1 cellular context compared by ENCODE assay signal in the genomic region with DNA sequence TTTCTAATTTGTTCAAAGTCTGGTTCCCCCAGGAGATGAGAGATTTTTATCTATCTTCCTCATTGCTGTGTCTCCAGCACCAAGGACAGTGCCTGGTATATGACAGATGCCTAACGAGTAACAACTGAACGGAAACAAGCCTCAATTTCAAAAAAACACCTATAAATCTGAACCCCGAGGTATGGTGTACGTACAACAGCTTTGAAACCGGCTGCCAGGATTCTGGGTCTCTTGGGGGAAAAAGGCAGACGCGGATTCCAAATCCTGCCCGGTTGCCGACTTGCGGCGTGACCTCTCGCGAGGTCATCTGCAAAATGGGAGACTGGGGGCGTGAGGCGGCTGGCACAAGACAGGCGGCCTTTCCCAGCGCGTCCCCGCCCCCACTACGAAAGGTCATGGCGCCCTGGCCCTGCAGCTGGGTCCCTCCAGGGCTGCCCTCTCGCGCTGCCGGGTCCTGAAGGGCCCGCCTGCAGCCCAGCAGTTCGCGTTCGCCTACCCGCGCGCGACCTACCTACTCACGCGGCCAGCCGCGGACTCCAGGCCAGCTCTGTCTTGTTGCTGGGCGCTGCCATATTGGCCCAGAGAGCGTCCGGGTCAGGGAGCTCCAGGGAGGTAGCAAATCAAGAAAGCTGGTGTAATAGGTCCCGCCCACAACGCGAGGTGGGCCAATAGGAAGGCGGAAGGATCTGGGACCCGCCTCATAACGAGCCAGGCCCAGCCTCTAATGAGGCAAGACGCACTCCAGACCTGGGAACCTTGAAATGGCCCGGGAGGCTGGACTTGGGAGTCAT.
TF ChIP-seq lines count a peak whose summit lies in the region.

A gene with protein sequence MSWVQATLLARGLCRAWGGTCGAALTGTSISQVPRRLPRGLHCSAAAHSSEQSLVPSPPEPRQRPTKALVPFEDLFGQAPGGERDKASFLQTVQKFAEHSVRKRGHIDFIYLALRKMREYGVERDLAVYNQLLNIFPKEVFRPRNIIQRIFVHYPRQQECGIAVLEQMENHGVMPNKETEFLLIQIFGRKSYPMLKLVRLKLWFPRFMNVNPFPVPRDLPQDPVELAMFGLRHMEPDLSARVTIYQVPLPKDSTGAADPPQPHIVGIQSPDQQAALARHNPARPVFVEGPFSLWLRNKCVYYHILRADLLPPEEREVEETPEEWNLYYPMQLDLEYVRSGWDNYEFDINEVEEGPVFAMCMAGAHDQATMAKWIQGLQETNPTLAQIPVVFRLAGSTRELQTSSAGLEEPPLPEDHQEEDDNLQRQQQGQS (minus strand): TSS at position 584 of the 791 bp plus-strand sequence. CDS start 9,964 bp downstream, outside the sequence.

TF ChIP-seq in HepG2, 621 proteins besides CTCF, POLR2A, EP300 and RAD21 (continued from another document and continues in another):
- TF ChIP-seq, protein P1, sequence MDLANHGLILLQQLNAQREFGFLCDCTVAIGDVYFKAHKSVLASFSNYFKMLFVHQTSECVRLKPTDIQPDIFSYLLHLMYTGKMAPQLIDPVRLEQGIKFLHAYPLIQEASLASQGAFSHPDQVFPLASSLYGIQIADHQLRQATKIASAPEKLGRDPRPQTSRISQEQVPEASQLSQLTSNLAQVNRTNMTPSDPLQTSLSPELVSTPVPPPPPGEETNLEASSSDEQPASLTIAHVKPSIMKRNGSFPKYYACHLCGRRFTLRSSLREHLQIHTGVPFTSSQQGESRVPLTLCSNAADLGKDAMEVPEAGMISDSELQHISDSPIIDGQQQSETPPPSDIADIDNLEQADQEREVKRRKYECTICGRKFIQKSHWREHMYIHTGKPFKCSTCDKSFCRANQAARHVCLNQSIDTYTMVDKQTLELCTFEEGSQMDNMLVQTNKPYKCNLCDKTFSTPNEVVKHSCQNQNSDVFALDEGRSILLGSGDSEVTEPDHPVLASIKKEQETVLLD (CRISPR knock-in tag; IDR thresholded peaks at IDR 0.05; ENCODE audit: low read depth) = 0 out of 2 replicates have a peak, but pooled peaks have one; percentile 37
- no peak for TF ChIP-seq CENPX (CRISPR knock-in tag; IDR thresholded peaks at IDR 0.05)
- TF ChIP-seq RFX1 (IDR thresholded peaks at IDR 0.05) = no peak
- TF ChIP-seq, protein P2, sequence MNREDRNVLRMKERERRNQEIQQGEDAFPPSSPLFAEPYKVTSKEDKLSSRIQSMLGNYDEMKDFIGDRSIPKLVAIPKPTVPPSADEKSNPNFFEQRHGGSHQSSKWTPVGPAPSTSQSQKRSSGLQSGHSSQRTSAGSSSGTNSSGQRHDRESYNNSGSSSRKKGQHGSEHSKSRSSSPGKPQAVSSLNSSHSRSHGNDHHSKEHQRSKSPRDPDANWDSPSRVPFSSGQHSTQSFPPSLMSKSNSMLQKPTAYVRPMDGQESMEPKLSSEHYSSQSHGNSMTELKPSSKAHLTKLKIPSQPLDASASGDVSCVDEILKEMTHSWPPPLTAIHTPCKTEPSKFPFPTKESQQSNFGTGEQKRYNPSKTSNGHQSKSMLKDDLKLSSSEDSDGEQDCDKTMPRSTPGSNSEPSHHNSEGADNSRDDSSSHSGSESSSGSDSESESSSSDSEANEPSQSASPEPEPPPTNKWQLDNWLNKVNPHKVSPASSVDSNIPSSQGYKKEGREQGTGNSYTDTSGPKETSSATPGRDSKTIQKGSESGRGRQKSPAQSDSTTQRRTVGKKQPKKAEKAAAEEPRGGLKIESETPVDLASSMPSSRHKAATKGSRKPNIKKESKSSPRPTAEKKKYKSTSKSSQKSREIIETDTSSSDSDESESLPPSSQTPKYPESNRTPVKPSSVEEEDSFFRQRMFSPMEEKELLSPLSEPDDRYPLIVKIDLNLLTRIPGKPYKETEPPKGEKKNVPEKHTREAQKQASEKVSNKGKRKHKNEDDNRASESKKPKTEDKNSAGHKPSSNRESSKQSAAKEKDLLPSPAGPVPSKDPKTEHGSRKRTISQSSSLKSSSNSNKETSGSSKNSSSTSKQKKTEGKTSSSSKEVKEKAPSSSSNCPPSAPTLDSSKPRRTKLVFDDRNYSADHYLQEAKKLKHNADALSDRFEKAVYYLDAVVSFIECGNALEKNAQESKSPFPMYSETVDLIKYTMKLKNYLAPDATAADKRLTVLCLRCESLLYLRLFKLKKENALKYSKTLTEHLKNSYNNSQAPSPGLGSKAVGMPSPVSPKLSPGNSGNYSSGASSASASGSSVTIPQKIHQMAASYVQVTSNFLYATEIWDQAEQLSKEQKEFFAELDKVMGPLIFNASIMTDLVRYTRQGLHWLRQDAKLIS (CRISPR knock-in tag; IDR thresholded peaks at IDR 0.05) = no peak
- no peak for TF ChIP-seq REXO4 (CRISPR knock-in tag; IDR thresholded peaks at IDR 0.05; ENCODE audit: borderline replicate concordance)
- TF ChIP-seq AKAP8 (CRISPR knock-in tag; IDR thresholded peaks at IDR 0.05) = no peak
- TF ChIP-seq, protein P3, sequence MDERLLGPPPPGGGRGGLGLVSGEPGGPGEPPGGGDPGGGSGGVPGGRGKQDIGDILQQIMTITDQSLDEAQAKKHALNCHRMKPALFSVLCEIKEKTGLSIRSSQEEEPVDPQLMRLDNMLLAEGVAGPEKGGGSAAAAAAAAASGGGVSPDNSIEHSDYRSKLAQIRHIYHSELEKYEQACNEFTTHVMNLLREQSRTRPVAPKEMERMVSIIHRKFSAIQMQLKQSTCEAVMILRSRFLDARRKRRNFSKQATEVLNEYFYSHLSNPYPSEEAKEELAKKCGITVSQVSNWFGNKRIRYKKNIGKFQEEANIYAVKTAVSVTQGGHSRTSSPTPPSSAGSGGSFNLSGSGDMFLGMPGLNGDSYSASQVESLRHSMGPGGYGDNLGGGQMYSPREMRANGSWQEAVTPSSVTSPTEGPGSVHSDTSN (CRISPR knock-in tag; IDR thresholded peaks at IDR 0.05) = no peak
- TF ChIP-seq, protein P4, sequence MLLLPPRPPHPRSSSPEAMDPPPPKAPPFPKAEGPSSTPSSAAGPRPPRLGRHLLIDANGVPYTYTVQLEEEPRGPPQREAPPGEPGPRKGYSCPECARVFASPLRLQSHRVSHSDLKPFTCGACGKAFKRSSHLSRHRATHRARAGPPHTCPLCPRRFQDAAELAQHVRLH (CRISPR knock-in tag; IDR thresholded peaks at IDR 0.05; ENCODE audit: borderline replicate concordance, low read depth) = 0 out of 2 replicates have a peak, but pooled peaks have one; percentile 76
- no peak for TF ChIP-seq ZNF460 (CRISPR knock-in tag; IDR thresholded peaks at IDR 0.05; ENCODE audit: borderline replicate concordance)
- TF ChIP-seq PHF8 (CRISPR knock-in tag; IDR thresholded peaks at IDR 0.05) = peak; percentile 97
- TF ChIP-seq, protein P5, sequence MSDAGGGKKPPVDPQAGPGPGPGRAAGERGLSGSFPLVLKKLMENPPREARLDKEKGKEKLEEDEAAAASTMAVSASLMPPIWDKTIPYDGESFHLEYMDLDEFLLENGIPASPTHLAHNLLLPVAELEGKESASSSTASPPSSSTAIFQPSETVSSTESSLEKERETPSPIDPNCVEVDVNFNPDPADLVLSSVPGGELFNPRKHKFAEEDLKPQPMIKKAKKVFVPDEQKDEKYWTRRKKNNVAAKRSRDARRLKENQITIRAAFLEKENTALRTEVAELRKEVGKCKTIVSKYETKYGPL (CRISPR knock-in tag; IDR thresholded peaks at IDR 0.05) = no peak
- TF ChIP-seq RFX3 (CRISPR knock-in tag; IDR thresholded peaks at IDR 0.05) = no peak
- TF ChIP-seq, protein P6, sequence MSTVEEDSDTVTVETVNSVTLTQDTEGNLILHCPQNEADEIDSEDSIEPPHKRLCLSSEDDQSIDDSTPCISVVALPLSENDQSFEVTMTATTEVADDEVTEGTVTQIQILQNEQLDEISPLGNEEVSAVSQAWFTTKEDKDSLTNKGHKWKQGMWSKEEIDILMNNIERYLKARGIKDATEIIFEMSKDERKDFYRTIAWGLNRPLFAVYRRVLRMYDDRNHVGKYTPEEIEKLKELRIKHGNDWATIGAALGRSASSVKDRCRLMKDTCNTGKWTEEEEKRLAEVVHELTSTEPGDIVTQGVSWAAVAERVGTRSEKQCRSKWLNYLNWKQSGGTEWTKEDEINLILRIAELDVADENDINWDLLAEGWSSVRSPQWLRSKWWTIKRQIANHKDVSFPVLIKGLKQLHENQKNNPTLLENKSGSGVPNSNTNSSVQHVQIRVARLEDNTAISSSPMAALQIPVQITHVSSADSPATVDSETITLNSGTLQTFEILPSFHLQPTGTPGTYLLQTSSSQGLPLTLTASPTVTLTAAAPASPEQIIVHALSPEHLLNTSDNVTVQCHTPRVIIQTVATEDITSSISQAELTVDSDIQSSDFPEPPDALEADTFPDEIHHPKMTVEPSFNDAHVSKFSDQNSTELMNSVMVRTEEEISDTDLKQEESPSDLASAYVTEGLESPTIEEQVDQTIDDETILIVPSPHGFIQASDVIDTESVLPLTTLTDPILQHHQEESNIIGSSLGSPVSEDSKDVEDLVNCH (CRISPR knock-in tag; IDR thresholded peaks at IDR 0.05) = no peak
- 0 out of 2 replicates have a peak, but pooled peaks have one; percentile 29 for TF ChIP-seq MIXL1 (CRISPR knock-in tag; IDR thresholded peaks at IDR 0.05)
- TF ChIP-seq CHD4 (IDR thresholded peaks at IDR 0.05; ENCODE audit: borderline replicate concordance, low read length) = no peak
- peak; percentile 75; the same call in 1 of the 2 replicates for TF ChIP-seq ZNF768 (CRISPR knock-in tag; IDR thresholded peaks at IDR 0.05)
- TF ChIP-seq, protein P7, sequence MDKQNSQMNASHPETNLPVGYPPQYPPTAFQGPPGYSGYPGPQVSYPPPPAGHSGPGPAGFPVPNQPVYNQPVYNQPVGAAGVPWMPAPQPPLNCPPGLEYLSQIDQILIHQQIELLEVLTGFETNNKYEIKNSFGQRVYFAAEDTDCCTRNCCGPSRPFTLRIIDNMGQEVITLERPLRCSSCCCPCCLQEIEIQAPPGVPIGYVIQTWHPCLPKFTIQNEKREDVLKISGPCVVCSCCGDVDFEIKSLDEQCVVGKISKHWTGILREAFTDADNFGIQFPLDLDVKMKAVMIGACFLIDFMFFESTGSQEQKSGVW (CRISPR knock-in tag; IDR thresholded peaks at IDR 0.05; ENCODE audit: borderline replicate concordance) = no peak
- TF ChIP-seq AHR (CRISPR knock-in tag; IDR thresholded peaks at IDR 0.05) = no peak
- no peak for TF ChIP-seq ZNF550 (CRISPR knock-in tag; IDR thresholded peaks at IDR 0.05; ENCODE audit: borderline replicate concordance)
- TF ChIP-seq, protein P8, sequence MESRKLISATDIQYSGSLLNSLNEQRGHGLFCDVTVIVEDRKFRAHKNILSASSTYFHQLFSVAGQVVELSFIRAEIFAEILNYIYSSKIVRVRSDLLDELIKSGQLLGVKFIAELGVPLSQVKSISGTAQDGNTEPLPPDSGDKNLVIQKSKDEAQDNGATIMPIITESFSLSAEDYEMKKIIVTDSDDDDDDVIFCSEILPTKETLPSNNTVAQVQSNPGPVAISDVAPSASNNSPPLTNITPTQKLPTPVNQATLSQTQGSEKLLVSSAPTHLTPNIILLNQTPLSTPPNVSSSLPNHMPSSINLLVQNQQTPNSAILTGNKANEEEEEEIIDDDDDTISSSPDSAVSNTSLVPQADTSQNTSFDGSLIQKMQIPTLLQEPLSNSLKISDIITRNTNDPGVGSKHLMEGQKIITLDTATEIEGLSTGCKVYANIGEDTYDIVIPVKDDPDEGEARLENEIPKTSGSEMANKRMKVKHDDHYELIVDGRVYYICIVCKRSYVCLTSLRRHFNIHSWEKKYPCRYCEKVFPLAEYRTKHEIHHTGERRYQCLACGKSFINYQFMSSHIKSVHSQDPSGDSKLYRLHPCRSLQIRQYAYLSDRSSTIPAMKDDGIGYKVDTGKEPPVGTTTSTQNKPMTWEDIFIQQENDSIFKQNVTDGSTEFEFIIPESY (CRISPR knock-in tag; IDR thresholded peaks at IDR 0.05) = no peak
- TF ChIP-seq, protein P9, sequence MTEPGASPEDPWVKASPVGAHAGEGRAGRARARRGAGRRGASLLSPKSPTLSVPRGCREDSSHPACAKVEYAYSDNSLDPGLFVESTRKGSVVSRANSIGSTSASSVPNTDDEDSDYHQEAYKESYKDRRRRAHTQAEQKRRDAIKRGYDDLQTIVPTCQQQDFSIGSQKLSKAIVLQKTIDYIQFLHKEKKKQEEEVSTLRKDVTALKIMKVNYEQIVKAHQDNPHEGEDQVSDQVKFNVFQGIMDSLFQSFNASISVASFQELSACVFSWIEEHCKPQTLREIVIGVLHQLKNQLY (CRISPR knock-in tag; IDR thresholded peaks at IDR 0.05) = no peak
- TF ChIP-seq, protein P10, sequence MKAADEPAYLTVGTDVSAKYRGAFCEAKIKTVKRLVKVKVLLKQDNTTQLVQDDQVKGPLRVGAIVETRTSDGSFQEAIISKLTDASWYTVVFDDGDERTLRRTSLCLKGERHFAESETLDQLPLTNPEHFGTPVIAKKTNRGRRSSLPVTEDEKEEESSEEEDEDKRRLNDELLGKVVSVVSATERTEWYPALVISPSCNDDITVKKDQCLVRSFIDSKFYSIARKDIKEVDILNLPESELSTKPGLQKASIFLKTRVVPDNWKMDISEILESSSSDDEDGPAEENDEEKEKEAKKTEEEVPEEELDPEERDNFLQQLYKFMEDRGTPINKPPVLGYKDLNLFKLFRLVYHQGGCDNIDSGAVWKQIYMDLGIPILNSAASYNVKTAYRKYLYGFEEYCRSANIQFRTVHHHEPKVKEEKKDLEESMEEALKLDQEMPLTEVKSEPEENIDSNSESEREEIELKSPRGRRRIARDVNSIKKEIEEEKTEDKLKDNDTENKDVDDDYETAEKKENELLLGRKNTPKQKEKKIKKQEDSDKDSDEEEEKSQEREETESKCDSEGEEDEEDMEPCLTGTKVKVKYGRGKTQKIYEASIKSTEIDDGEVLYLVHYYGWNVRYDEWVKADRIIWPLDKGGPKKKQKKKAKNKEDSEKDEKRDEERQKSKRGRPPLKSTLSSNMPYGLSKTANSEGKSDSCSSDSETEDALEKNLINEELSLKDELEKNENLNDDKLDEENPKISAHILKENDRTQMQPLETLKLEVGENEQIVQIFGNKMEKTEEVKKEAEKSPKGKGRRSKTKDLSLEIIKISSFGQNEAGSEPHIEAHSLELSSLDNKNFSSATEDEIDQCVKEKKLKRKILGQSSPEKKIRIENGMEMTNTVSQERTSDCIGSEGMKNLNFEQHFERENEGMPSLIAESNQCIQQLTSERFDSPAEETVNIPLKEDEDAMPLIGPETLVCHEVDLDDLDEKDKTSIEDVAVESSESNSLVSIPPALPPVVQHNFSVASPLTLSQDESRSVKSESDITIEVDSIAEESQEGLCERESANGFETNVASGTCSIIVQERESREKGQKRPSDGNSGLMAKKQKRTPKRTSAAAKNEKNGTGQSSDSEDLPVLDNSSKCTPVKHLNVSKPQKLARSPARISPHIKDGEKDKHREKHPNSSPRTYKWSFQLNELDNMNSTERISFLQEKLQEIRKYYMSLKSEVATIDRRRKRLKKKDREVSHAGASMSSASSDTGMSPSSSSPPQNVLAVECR (CRISPR knock-in tag; IDR thresholded peaks at IDR 0.05; ENCODE audit: borderline replicate concordance) = peak; percentile 95
- peak; percentile 86 for TF ChIP-seq ZNF138 (CRISPR knock-in tag; IDR thresholded peaks at IDR 0.05; ENCODE audit: low read depth)
- TF ChIP-seq ZSCAN31 (CRISPR knock-in tag; IDR thresholded peaks at IDR 0.05; ENCODE audit: low read depth) = peak; percentile 86
